ENCODE assay signal across 8 cellular contexts in the genomic region with DNA sequence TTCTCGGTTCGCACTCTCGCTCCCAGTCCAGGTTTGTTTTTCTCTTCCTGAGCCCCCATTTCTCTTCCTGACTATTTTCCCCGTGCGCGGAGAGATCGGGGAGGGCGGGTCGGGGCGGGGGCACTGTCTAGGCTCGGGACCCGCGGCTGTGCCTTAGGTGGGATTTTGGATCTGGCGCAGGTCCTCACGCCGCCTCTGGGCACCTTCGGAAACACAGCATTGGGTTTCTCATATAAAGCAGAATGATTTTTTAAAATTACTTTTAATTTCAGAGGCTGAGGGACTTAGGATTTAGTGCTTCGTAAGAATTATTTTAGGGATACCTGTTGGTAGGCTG. TPM values are rescaled to one million over a fixed set of nuclear protein-coding genes. Genes with fewer than 3 reads are reported as not detected.
DNase-seq lines count a peak whose midpoint lies in the region; ATAC-seq and TF ChIP-seq lines count a peak whose summit lies in the region.

No MANE protein-coding gene starts in this region.

- TF ChIP-seq CTCF in CD14-positive monocyte (IDR thresholded peaks at IDR 0.05) (peak; percentile 58), HCT116 (IDR thresholded peaks at IDR 0.05 in 2 of 3, conservative IDR thresholded peaks at IDR 0.05 in 1 of 3; ENCODE audit: borderline replicate concordance in 1 of 3, insufficient read depth in 1 of 3, low read depth in 2 of 3, low read length in 2 of 3) (peak in 2 of 3 experiments; percentile 33 to 39; a peak in 4 of 6 replicates), RWPE2 (IDR thresholded peaks at IDR 0.05; ENCODE audit: poor library complexity, severe bottlenecking) (peak; percentile 56), astrocyte of the spinal cord (IDR thresholded peaks at IDR 0.05; ENCODE audit: low read depth, low read length) (peak; percentile 32)

- no peaks in the 10 kb centered on the region for H3K9me2 ChIP-seq in HCT116 (ENCODE audit: insufficient read depth)

- H3K4me1 ChIP-seq in HCT116 (ENCODE audit: control insufficient read depth in 1 of 2, insufficient read depth in 2 of 2, low read length in 2 of 2), result peaks cover 0 to 21% of the 10 kb centered on the region in 2 experiments; a peak in 2 of 4 replicates
- H3K4me1 ChIP-seq in RWPE2 (ENCODE audit: insufficient read depth, poor library complexity, severe bottlenecking), result no peaks in the 10 kb centered on the region

- H2AFZ ChIP-seq in HCT116 (ENCODE audit: low read depth, low read length, poor library complexity, severe bottlenecking), result peak overlapping the region; percentile 99

- in situ Hi-C loops in astrocyte of the spinal cord (cut with HindIII; ENCODE audit: low sequenced_read_pairs), result no loop called here

- H3K4me3 ChIP-seq in HCT116 (replicated peaks in 1 of 2; ENCODE audit: low read depth in 1 of 2, low read length in 2 of 2) (peak overlapping the region; percentile 55 to 70), RWPE2 (ENCODE audit: severe bottlenecking) (peak overlapping the region; percentile 60), astrocyte of the spinal cord (ENCODE audit: low read depth, low read length) (peak overlapping the region; percentile 63)

- no TSS peak for BruUV-seq in HCT116 (replicated peaks; lab: Mats Ljungman, UMichigan)

- peaks cover 0 to 2% (median 0%) of the 10 kb centered on the region in 7 donors for H3K9me3 Mint-ChIP-seq in CD14-positive monocyte

- H3K4me1 Mint-ChIP-seq in CD14-positive monocyte, result peaks cover 52% of the 10 kb centered on the region

- H3K36me3 ChIP-seq in HCT116 (ENCODE audit: control insufficient read depth in 1 of 2, insufficient read depth in 2 of 2, low read length in 2 of 2) (no peaks in the 10 kb centered on the region), RWPE2 (ENCODE audit: low read depth) (no peaks in the 10 kb centered on the region)

- TF ChIP-seq RAD21 in HCT116 (IDR thresholded peaks at IDR 0.05; ENCODE audit: low read depth), result no peak

- DNase-seq in CD14-positive monocyte (ENCODE audit: low spot score) (no peak), HCT116 (ENCODE audit: low read depth, low spot score) (peak; percentile 41), RWPE2 (ENCODE audit: low spot score) (no peak), astrocyte of the spinal cord (ENCODE audit: low read depth, low spot score) (peak; percentile 35), NCI-H128 (lab: John Stamatoyannopoulos, UW; ENCODE audit: unreplicated experiment) (no peak), SHP77 treated with DMSO at 0.1 percent for 48 hours (lab: John Stamatoyannopoulos, UW) (no peak)
- DNase-seq in stimulated activated CD8-positive, alpha-beta memory T cell treated with anti-CD3 and anti-CD28 coated beads, Interleukin-15, amount 100 ng/mL, for 4 hours (ENCODE audit: low read depth in 2 of 2), result peak; percentile 23 to 26

- ATAC-seq in HCT116 (peak; percentile 72), RWPE2 (ENCODE audit: low read depth) (peak; percentile 43)

- TF ChIP-seq POLR2A in HCT116 (IDR thresholded peaks at IDR 0.05; ENCODE audit: borderline replicate concordance, extremely low read depth, insufficient read depth, insufficient read length), result no peak

- RAD21 ChIA-PET in HCT116 (lab: Charles Lee; ENCODE audit: low non-redundant PET in 1 of 2, low total read pairs in 2 of 2, uncharacterized antibody in 2 of 2, unreplicated experiment in 2 of 2), result interaction anchor here in 1 of 2 experiments (0.6 kb wide), 1 partner anchor 68 kb away, joined by 3 read pairs; no protein-coding TSS in a partner anchor

- H3K9ac ChIP-seq in HCT116 (ENCODE audit: low read length), result peak overlapping the region; percentile 55

- peak overlapping the region; percentile 95 for H3K4me2 ChIP-seq in HCT116 (ENCODE audit: low read length)

- intact Hi-C loops in CD14-positive monocyte (cut with micrococcal nuclease) (loop anchor here (5.0 to 10.0 kb wide), 4 partner anchors 53 to 204 kb away; partner anchors contain the start of gene SF3B5 (in 2 of the 2)), HCT116 (cut with micrococcal nuclease) (no loop called here)

- peak overlapping the region; percentile 99 to 100 (median 99) for H3K27ac Mint-ChIP-seq in CD14-positive monocyte

- H3K4me3 Mint-ChIP-seq in CD14-positive monocyte, result peak overlapping the region; percentile 95 to 97

- H4K20me1 ChIP-seq in HCT116 (ENCODE audit: insufficient read depth), result no peaks in the 10 kb centered on the region

- H3K27me3 Mint-ChIP-seq in CD14-positive monocyte (ENCODE audit: low read depth in 3 of 3), result peaks cover 0 to 3% (median 1%) of the 10 kb centered on the region in 3 donors

- H3K9me3 ChIP-seq in HCT116 (ENCODE audit: control insufficient read depth in 1 of 2, insufficient read depth in 1 of 2, low read depth in 1 of 2, low read length in 2 of 2) (no peaks in the 10 kb centered on the region), RWPE2 (ENCODE audit: severe bottlenecking) (no peaks in the 10 kb centered on the region)

- CTCF ChIA-PET in HCT116 (lab: Charles Lee), result no interaction called here

- H3K27me3 ChIP-seq in HCT116 (ENCODE audit: insufficient read depth, low read length) (no peaks in the 10 kb centered on the region), RWPE2 (ENCODE audit: insufficient read depth, poor library complexity, severe bottlenecking) (no peaks in the 10 kb centered on the region), layer of hippocampus (ENCODE audit: control insufficient read depth, insufficient read depth, low read length) (no peaks in the 10 kb centered on the region)

- H3K79me2 ChIP-seq in HCT116 (ENCODE audit: insufficient read depth, low read length), result no peaks in the 10 kb centered on the region

- peaks cover 43 to 45% of the 10 kb centered on the region in 2 donors for H3K36me3 Mint-ChIP-seq in CD14-positive monocyte

- H3K27ac ChIP-seq in HCT116 (ENCODE audit: low read depth, low read length) (no peak overlapping the region), RWPE2 (ENCODE audit: poor library complexity, severe bottlenecking) (no peak overlapping the region), layer of hippocampus (ENCODE audit: low read depth, low read length) (peak overlapping the region; percentile 8)

- POLR2A ChIA-PET in HCT116 (lab: Charles Lee), result no interaction called here

TF ChIP-seq in HCT116, 20 proteins besides CTCF, POLR2A, EP300 and RAD21:
- TF ChIP-seq EZH2phosphoT487 (IDR thresholded peaks at IDR 0.05; ENCODE audit: borderline replicate concordance) (no peak), JUND (IDR thresholded peaks at IDR 0.05) (no peak), YY1 (IDR thresholded peaks at IDR 0.05; ENCODE audit: extremely low read depth, insufficient replicate concordance, low read depth, low read length) (no peak), CEBPB (IDR thresholded peaks at IDR 0.05; ENCODE audit: low read depth) (no peak), POLR2AphosphoS5 (IDR thresholded peaks at IDR 0.05; ENCODE audit: low read depth, low read length) (no peak), ELF1 (IDR thresholded peaks at IDR 0.05; ENCODE audit: borderline replicate concordance, low read depth) (no peak), ZNF274 (IDR thresholded peaks at IDR 0.05; ENCODE audit: low read depth, low read length) (no peak), EZH2 (IDR thresholded peaks at IDR 0.05) (no peak), FOSL1 (IDR thresholded peaks at IDR 0.05; ENCODE audit: low read depth) (no peak), ZFX (IDR thresholded peaks at IDR 0.05) (no peak)
- TF ChIP-seq, protein P1, sequence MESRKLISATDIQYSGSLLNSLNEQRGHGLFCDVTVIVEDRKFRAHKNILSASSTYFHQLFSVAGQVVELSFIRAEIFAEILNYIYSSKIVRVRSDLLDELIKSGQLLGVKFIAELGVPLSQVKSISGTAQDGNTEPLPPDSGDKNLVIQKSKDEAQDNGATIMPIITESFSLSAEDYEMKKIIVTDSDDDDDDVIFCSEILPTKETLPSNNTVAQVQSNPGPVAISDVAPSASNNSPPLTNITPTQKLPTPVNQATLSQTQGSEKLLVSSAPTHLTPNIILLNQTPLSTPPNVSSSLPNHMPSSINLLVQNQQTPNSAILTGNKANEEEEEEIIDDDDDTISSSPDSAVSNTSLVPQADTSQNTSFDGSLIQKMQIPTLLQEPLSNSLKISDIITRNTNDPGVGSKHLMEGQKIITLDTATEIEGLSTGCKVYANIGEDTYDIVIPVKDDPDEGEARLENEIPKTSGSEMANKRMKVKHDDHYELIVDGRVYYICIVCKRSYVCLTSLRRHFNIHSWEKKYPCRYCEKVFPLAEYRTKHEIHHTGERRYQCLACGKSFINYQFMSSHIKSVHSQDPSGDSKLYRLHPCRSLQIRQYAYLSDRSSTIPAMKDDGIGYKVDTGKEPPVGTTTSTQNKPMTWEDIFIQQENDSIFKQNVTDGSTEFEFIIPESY (IDR thresholded peaks at IDR 0.05; ENCODE audit: extremely low read depth, insufficient replicate concordance, low read length), result no peak
- TF ChIP-seq, protein P2, sequence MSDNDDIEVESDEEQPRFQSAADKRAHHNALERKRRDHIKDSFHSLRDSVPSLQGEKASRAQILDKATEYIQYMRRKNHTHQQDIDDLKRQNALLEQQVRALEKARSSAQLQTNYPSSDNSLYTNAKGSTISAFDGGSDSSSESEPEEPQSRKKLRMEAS (IDR thresholded peaks at IDR 0.05), result no peak

RNA-seq across cellular contexts. Expression of gene STX11, which starts 0.3 kb away (rescaled TPM):
- polyA plus RNA-seq in CD14-positive monocyte, result 100 to 1,000 TPM; 276 to 372 TPM
- total RNA-seq in HCT116 (2021; ENCODE audit: unreplicated experiment), result 0.69 TPM
- 0.57 and 0.65 TPM in 2 replicates for polyA plus RNA-seq in HCT116 (2012)

RNA-seq across cellular contexts. Expression of gene SF3B5, which starts 55.3 kb away (rescaled TPM):
- 100 to 1,000 TPM; 355 to 445 TPM for polyA plus RNA-seq in CD14-positive monocyte
- 173 TPM for total RNA-seq in HCT116 (2021; ENCODE audit: unreplicated experiment)
- polyA plus RNA-seq in HCT116 (2012), result 224 and 267 TPM in 2 replicates

Comparison
In these comparisons a context has a peak if more than half of its experiments do, and no peak if none do; other contexts are left out.
1. DNase-seq: peak in HCT116 (single experiment), astrocyte of the spinal cord (single experiment) and stimulated activated CD8-positive, alpha-beta memory T cell treated with anti-CD3 and anti-CD28 coated beads, Interleukin-15, amount 100 ng/mL, for 4 hours (2 of 2); none in CD14-positive monocyte (single experiment), RWPE2 (single experiment), NCI-H128 (single experiment) and SHP77 treated with DMSO at 0.1 percent for 48 hours (single experiment).
2. Peak in every context shown above with its lines, with median percentiles within 50 percentile points of each other: CTCF ChIP-seq and H3K4me3 ChIP-seq.